Comparison of ENCODE assay signal across 25 cellular contexts in genomic region chr1:80673935-80674597, GRCh38.
DNase-seq lines count a peak whose midpoint lies in the region; ATAC-seq and TF ChIP-seq lines count a peak whose summit lies in the region.
"Had no signal": no experiment of that assay in that cellular context is flagged by ENCODE, and none has a peak within 500 bp of the region (broad histone marks: within the 10 kb centered on the region; RNA-seq: fewer than 3 reads in every experiment).

No MANE protein-coding gene starts in this region.

- no peaks in the 10 kb centered on the region for H3K27me3 ChIP-seq in H7 (ENCODE audit: control insufficient read depth, insufficient read depth, low read length)
- no peaks in the 10 kb centered on the region for H3K27me3 ChIP-seq in adipocyte (replicated peaks; ENCODE audit: control insufficient read depth, insufficient read depth, low read length)
- H3K27me3 ChIP-seq in CD8-positive, alpha-beta T cell (ENCODE audit: insufficient read depth, low read length), result no peaks in the 10 kb centered on the region
- H3K27me3 ChIP-seq: gastroesophageal sphincter, right atrium auricular region had no signal

- H3K9me3 Mint-ChIP-seq in CD8-positive, alpha-beta T cell, result peaks cover 14% of the 10 kb centered on the region
- H3K9me3 Mint-ChIP-seq in activated CD4-positive, alpha-beta memory T cell treated with anti-CD3 and anti-CD28 coated beads for 36 hours, result peaks cover 10% of the 10 kb centered on the region

- H3K4me3 ChIP-seq in H7 (ENCODE audit: insufficient read depth, low read depth, low read length) (no peak overlapping the region), adipocyte (ENCODE audit: low read length) (no peak overlapping the region)
- no peak overlapping the region for H3K4me3 ChIP-seq in CD8-positive, alpha-beta T cell (ENCODE audit: low read depth, low read length)
- H3K4me3 ChIP-seq: gastroesophageal sphincter, HAP-1, lung, right atrium auricular region had no signal

- H3K4me3 Mint-ChIP-seq in CD8-positive, alpha-beta T cell, result no peak overlapping the region
- H3K4me3 Mint-ChIP-seq in activated CD4-positive, alpha-beta memory T cell treated with anti-CD3 and anti-CD28 coated beads for 36 hours, result no peak overlapping the region
- H3K4me3 Mint-ChIP-seq: activated T-cell treated with anti-CD3 and anti-CD28 coated beads, Interleukin-2, amount 50 U/mL, for 4 hours; stimulated activated naive CD8-positive, alpha-beta T cell treated with anti-CD3 and anti-CD28 coated beads, Interleukin-15, Interleukin-2, amounts not matched to agents 100 ng/mL and 50 ng/mL, for 24 hours; T-helper 1 cell treated with Interleukin-12 subunit alpha and Interleukin-12 subunit beta and Interleukin-4 antibody, amounts not matched to agents 30 μg/mL and 1 μg/mL, for 36 hours had no signal

- H3K36me3 ChIP-seq in H7 (replicated peaks; ENCODE audit: control insufficient read depth, insufficient read depth, low read length), result no peaks in the 10 kb centered on the region
- H3K36me3 ChIP-seq in adipocyte (ENCODE audit: control insufficient read depth, insufficient read depth, low read length, severe bottlenecking), result no peaks in the 10 kb centered on the region
- H3K36me3 ChIP-seq in CD8-positive, alpha-beta T cell (ENCODE audit: insufficient read depth, low read length), result no peaks in the 10 kb centered on the region
- H3K36me3 ChIP-seq: gastroesophageal sphincter, HAP-1, right atrium auricular region had no signal

- H3K4me1 ChIP-seq in adipocyte (ENCODE audit: control insufficient read depth, insufficient read depth, low read length), result no peaks in the 10 kb centered on the region
- H3K4me1 ChIP-seq in CD8-positive, alpha-beta T cell (ENCODE audit: insufficient read depth, low read length), result no peaks in the 10 kb centered on the region
- H3K4me1 ChIP-seq: gastroesophageal sphincter, HAP-1, right atrium auricular region had no signal

- no peak overlapping the region for H3K27ac Mint-ChIP-seq in CD8-positive, alpha-beta T cell
- H3K27ac Mint-ChIP-seq in activated CD4-positive, alpha-beta memory T cell treated with anti-CD3 and anti-CD28 coated beads for 36 hours, result no peak overlapping the region
- H3K27ac Mint-ChIP-seq: stimulated activated naive CD8-positive, alpha-beta T cell treated with anti-CD3 and anti-CD28 coated beads, Interleukin-15, Interleukin-2, amounts not matched to agents 100 ng/mL and 50 ng/mL, for 24 hours; T-helper 1 cell treated with Interleukin-12 subunit alpha and Interleukin-12 subunit beta and Interleukin-4 antibody, amounts not matched to agents 30 μg/mL and 1 μg/mL, for 36 hours had no signal

- POLR2A ChIA-PET in CD8-positive, alpha-beta T cell (lab: Charles Lee), result no interaction called here
- POLR2A ChIA-PET in activated CD4-positive, alpha-beta memory T cell treated with anti-CD3 and anti-CD28 coated beads for 36 hours (lab: Charles Lee), result no interaction called here

- no peak for ATAC-seq in GM19328 (IDR thresholded peaks at IDR 0.05; ENCODE audit: unreplicated experiment)
- no peak for ATAC-seq in CD8-positive, alpha-beta T cell
- ATAC-seq: activated T-cell treated with anti-CD3 and anti-CD28 coated beads, Interleukin-2, amount 50 U/mL, for 4 hours; gastroesophageal sphincter had no signal

- no peaks in the 10 kb centered on the region for H3K27me3 Mint-ChIP-seq in CD8-positive, alpha-beta T cell (ENCODE audit: low read depth)
- H3K27me3 Mint-ChIP-seq in activated CD4-positive, alpha-beta memory T cell treated with anti-CD3 and anti-CD28 coated beads for 36 hours, result no peaks in the 10 kb centered on the region
- H3K27me3 Mint-ChIP-seq: stimulated activated naive CD8-positive, alpha-beta T cell treated with anti-CD3 and anti-CD28 coated beads, Interleukin-15, Interleukin-2, amounts not matched to agents 100 ng/mL and 50 ng/mL, for 24 hours had no signal

- CTCF ChIA-PET in CD8-positive, alpha-beta T cell (lab: Charles Lee), result no interaction called here
- CTCF ChIA-PET in activated CD4-positive, alpha-beta memory T cell treated with anti-CD3 and anti-CD28 coated beads for 36 hours (lab: Charles Lee), result no interaction called here

- no peak for TF ChIP-seq CTCF in CD8-positive, alpha-beta T cell (IDR thresholded peaks at IDR 0.05)

- no peaks in the 10 kb centered on the region for H3K4me1 Mint-ChIP-seq in CD8-positive, alpha-beta T cell (ENCODE audit: low read depth)
- H3K4me1 Mint-ChIP-seq in activated CD4-positive, alpha-beta memory T cell treated with anti-CD3 and anti-CD28 coated beads for 36 hours (ENCODE audit: low read depth), result no peaks in the 10 kb centered on the region

- no peak overlapping the region for H3K27ac ChIP-seq in CD8-positive, alpha-beta T cell (ENCODE audit: low read depth, low read length)
- H3K27ac ChIP-seq: gastroesophageal sphincter, right atrium auricular region had no signal

- H3K9ac ChIP-seq in adipocyte (ENCODE audit: low read length), result no peak overlapping the region

- H3K9me3 ChIP-seq in adipocyte (ENCODE audit: control insufficient read depth, low read length), result no peaks in the 10 kb centered on the region
- no peaks in the 10 kb centered on the region for H3K9me3 ChIP-seq in CD8-positive, alpha-beta T cell (ENCODE audit: low read length)
- H3K9me3 ChIP-seq: gastroesophageal sphincter, HAP-1, right atrium auricular region had no signal

- DNase-seq in H7 (peak; percentile 10), adipocyte (ENCODE audit: low read depth) (peak; percentile 51), left kidney (ENCODE audit: low read depth, low spot score) (peak; percentile 26), renal cortical epithelial cell (ENCODE audit: low read depth) (peak; percentile 27), middle frontal gyrus (ENCODE audit: extremely low spot score, low spot score) (no peak)
- no peak for DNase-seq in CD8-positive, alpha-beta T cell
- no peak for DNase-seq in activated CD4-positive, alpha-beta memory T cell treated with anti-CD3 and anti-CD28 coated beads for 36 hours
- DNase-seq: activated CD4-positive, alpha-beta T cell treated with anti-CD3 and anti-CD28 coated beads for 4 hours; activated naive CD4-positive, alpha-beta T cell treated with Interleukin-2 at 50 U/mL for 16 hours; activated T-cell treated with anti-CD3 and anti-CD28 coated beads, Interleukin-2, amount 50 U/mL, for 4 hours; cortex of kidney; DMS153; GDM1; NCI-H1092; NCI-H187 treated with DMSO at 0.1 percent for 48 hours; NCI-H69; RPMI8226; stimulated activated CD4-positive, alpha-beta T cell treated with anti-CD3 and anti-CD28 coated beads, Interleukin-12 subunit alpha, Interleukin-12 subunit beta, amount 100 ng/mL, for 4 hours had no signal

- H3K36me3 Mint-ChIP-seq in CD8-positive, alpha-beta T cell, result no peaks in the 10 kb centered on the region
- H3K36me3 Mint-ChIP-seq in activated CD4-positive, alpha-beta memory T cell treated with anti-CD3 and anti-CD28 coated beads for 36 hours, result no peaks in the 10 kb centered on the region

- intact Hi-C loops in CD8-positive, alpha-beta T cell (cut with DNase I, micrococcal nuclease), result no loop called here
- intact Hi-C loops in activated CD4-positive, alpha-beta memory T cell treated with anti-CD3 and anti-CD28 coated beads for 36 hours (cut with micrococcal nuclease), result no loop called here

Comparison
In these comparisons a context has a peak if more than half of its experiments do, and no peak if none do; other contexts are left out.
1. DNase-seq: peak in H7 (single experiment), adipocyte (single experiment), left kidney (single experiment) and renal cortical epithelial cell (single experiment); none in CD8-positive, alpha-beta T cell (0 of 7), middle frontal gyrus (single experiment) and activated CD4-positive, alpha-beta memory T cell treated with anti-CD3 and anti-CD28 coated beads for 36 hours (single experiment).